In genomic region chr5:16952968-16953671, GRCh38 we compare ENCODE assay signal across 20 cellular contexts.
"Had no signal": no experiment of that assay in that cellular context is flagged by ENCODE, and none has a peak within 500 bp of the region (broad histone marks: within the 10 kb centered on the region; RNA-seq: fewer than 3 reads in every experiment).

No MANE protein-coding gene starts in this region.

- ATAC-seq: activated naive CD8-positive, alpha-beta T cell treated with anti-CD3 and anti-CD28 coated beads, Interleukin-2, amount 50 U/mL, for 24 hours; heart left ventricle; left lung; naive thymus-derived CD4-positive, alpha-beta T cell; right cardiac atrium had no signal

- DNase-seq: activated CD4-positive, alpha-beta T cell treated with anti-CD3 and anti-CD28 coated beads, Interleukin-2, amount 50 U/mL, for 48 hours; activated naive CD4-positive, alpha-beta T cell treated with anti-CD3 and anti-CD28 coated beads for 36 hours; activated naive CD8-positive, alpha-beta T cell treated with anti-CD3 and anti-CD28 coated beads, Interleukin-2, amount 50 U/mL, for 24 hours; effector memory CD4-positive, alpha-beta T cell; foreskin melanocyte; heart left ventricle; left lung; mammary epithelial cell; naive thymus-derived CD4-positive, alpha-beta T cell; right cardiac atrium; T-helper 1 cell; T1000 had no signal

- H3K4me3 Mint-ChIP-seq: activated naive CD4-positive, alpha-beta T cell treated with anti-CD3 and anti-CD28 coated beads for 36 hours; activated naive CD8-positive, alpha-beta T cell treated with anti-CD3 and anti-CD28 coated beads, Interleukin-2, amount 50 U/mL, for 24 hours; dendritic cell treated with granulocyte-macrophage colony-stimulating factor and Interleukin-4, amounts not matched to agents 40 ng/mL and 50 ng/mL, for 4 days; naive thymus-derived CD4-positive, alpha-beta T cell had no signal

- H3K27ac Mint-ChIP-seq: activated naive CD4-positive, alpha-beta T cell treated with anti-CD3 and anti-CD28 coated beads for 36 hours; activated naive CD8-positive, alpha-beta T cell treated with anti-CD3 and anti-CD28 coated beads, Interleukin-2, amount 50 U/mL, for 24 hours; activated T-helper 2 cell treated with anti-CD3 and anti-CD28 coated beads, Interferon-gamma antibody, Interleukin-2, Interleukin-4, amounts not matched to agents 10 μg/mL and 5 μg/mL and 100 μg/mL, durations not matched to agents 14 hours and 24 hours and 36 hours; dendritic cell treated with granulocyte-macrophage colony-stimulating factor and Interleukin-4, amounts not matched to agents 40 ng/mL and 50 ng/mL, for 4 days; naive thymus-derived CD4-positive, alpha-beta T cell; progenitor cell of endocrine pancreas had no signal

- H3K27ac ChIP-seq: ascending aorta, heart left ventricle, left lung, VCaP had no signal

- H3K4me1 Mint-ChIP-seq: activated naive CD8-positive, alpha-beta T cell treated with anti-CD3 and anti-CD28 coated beads, Interleukin-2, amount 50 U/mL, for 24 hours had no signal

- H3K36me3 ChIP-seq: ascending aorta, heart left ventricle, left lung had no signal

- H3K4me1 ChIP-seq: ascending aorta, heart left ventricle, left lung had no signal

- H3K4me3 ChIP-seq: ascending aorta, heart left ventricle, left lung, smooth muscle cell had no signal

- H3K27me3 Mint-ChIP-seq: activated naive CD8-positive, alpha-beta T cell treated with anti-CD3 and anti-CD28 coated beads, Interleukin-2, amount 50 U/mL, for 24 hours; progenitor cell of endocrine pancreas had no signal

- H3K27me3 ChIP-seq: ascending aorta, heart left ventricle, left lung had no signal

- FAIRE-seq: bronchial epithelial cell, urothelium cell line had no signal

- H3K9me3 ChIP-seq: ascending aorta, heart left ventricle, left lung had no signal
